In genomic region chr1:53541761-53542550, GRCh38 we compare ENCODE assay signal across 9 cellular contexts.
A peak's percentile ranks its signal among the peaks of the same experiment; 100 is the strongest.
DNase-seq lines count a peak whose midpoint lies in the region; ATAC-seq and TF ChIP-seq lines count a peak whose summit lies in the region.
"Had no signal": no experiment of that assay in that cellular context is flagged by ENCODE, and none has a peak within 500 bp of the region (broad histone marks: within the 10 kb centered on the region; RNA-seq: fewer than 3 reads in every experiment).

No MANE protein-coding gene starts in this region.

- H3K27ac Mint-ChIP-seq in glutamatergic neuron (ENCODE audit: unreplicated experiment): peak overlapping the region; percentile 28
- H3K27ac Mint-ChIP-seq in stimulated activated naive B cell treated with anti-CD40 and anti-IgM and Interleukin-4, amounts not matched to agents 10 μg/mL and 1 μg/mL and 100 μg/mL, for 72 hours: no peak overlapping the region

- H3K27me3 Mint-ChIP-seq in glutamatergic neuron (ENCODE audit: unreplicated experiment): peaks cover 15% of the 10 kb centered on the region
- H3K27me3 Mint-ChIP-seq in stimulated activated naive B cell treated with anti-CD40 and anti-IgM and Interleukin-4, amounts not matched to agents 10 μg/mL and 1 μg/mL and 100 μg/mL, for 72 hours: peaks cover 0 to 3% of the 10 kb centered on the region in 2 donors

- H3K27me3 ChIP-seq in Peyer's patch: no peaks in the 10 kb centered on the region

- H3K9me3 Mint-ChIP-seq in glutamatergic neuron (ENCODE audit: unreplicated experiment): peaks cover 8% of the 10 kb centered on the region
- H3K9me3 Mint-ChIP-seq in stimulated activated naive B cell treated with anti-CD40 and anti-IgM and Interleukin-4, amounts not matched to agents 10 μg/mL and 1 μg/mL and 100 μg/mL, for 72 hours: no peaks in the 10 kb centered on the region

- no peaks in the 10 kb centered on the region for H3K36me3 Mint-ChIP-seq in glutamatergic neuron (ENCODE audit: unreplicated experiment)
- no peaks in the 10 kb centered on the region for H3K36me3 Mint-ChIP-seq in stimulated activated naive B cell treated with anti-CD40 and anti-IgM and Interleukin-4, amounts not matched to agents 10 μg/mL and 1 μg/mL and 100 μg/mL, for 72 hours

- no peak overlapping the region for H3K27ac ChIP-seq in Peyer's patch
- H3K27ac ChIP-seq: C4-2B had no signal

- peak; percentile 46 to 56 for ATAC-seq in stimulated activated naive B cell treated with anti-CD40 and anti-IgM and Interleukin-4, amounts not matched to agents 10 μg/mL and 1 μg/mL and 100 μg/mL, for 72 hours (replicated peaks)
- ATAC-seq in GM18498 (IDR thresholded peaks at IDR 0.05; ENCODE audit: unreplicated experiment) (no peak), left colon (no peak)

- peaks cover 10% of the 10 kb centered on the region for H3K4me1 Mint-ChIP-seq in glutamatergic neuron (ENCODE audit: low read depth, unreplicated experiment)
- H3K4me1 Mint-ChIP-seq in stimulated activated naive B cell treated with anti-CD40 and anti-IgM and Interleukin-4, amounts not matched to agents 10 μg/mL and 1 μg/mL and 100 μg/mL, for 72 hours: peaks cover 0 to 1% of the 10 kb centered on the region in 2 donors

- TF ChIP-seq CTCF in Peyer's patch (IDR thresholded peaks at IDR 0.05) (peak in 3 of 6 experiments; percentile 16 to 41 (median 22)), glutamatergic neuron (IDR thresholded peaks at IDR 0.05; ENCODE audit: partially characterized antibody, unreplicated experiment) (peak; percentile 27)

- no peaks in the 10 kb centered on the region for H3K36me3 ChIP-seq in Peyer's patch

- no peaks in the 10 kb centered on the region for H3K4me1 ChIP-seq in Peyer's patch

- no peaks in the 10 kb centered on the region for H3K9me3 ChIP-seq in Peyer's patch

- H3K4me3 Mint-ChIP-seq in glutamatergic neuron (ENCODE audit: unreplicated experiment): no peak overlapping the region
- no peak overlapping the region for H3K4me3 Mint-ChIP-seq in stimulated activated naive B cell treated with anti-CD40 and anti-IgM and Interleukin-4, amounts not matched to agents 10 μg/mL and 1 μg/mL and 100 μg/mL, for 72 hours

- peak; percentile 21 to 66 for DNase-seq in NCI-H524 (lab: John Stamatoyannopoulos, UW)
- no peak for DNase-seq in NCI-H524 treated with DMSO at 0.1 percent for 48 hours (lab: John Stamatoyannopoulos, UW)
- DNase-seq in Peyer's patch: peak in 2 of 3 donors; percentile 52 to 53
- peak; percentile 48 for DNase-seq in glutamatergic neuron
- DNase-seq in stimulated activated naive B cell treated with anti-CD40 and anti-IgM and Interleukin-4, amounts not matched to agents 10 μg/mL and 1 μg/mL and 100 μg/mL, for 72 hours: no peak
- DNase-seq in activated CD4-positive, alpha-beta T cell treated with anti-CD3 and anti-CD28 coated beads for 4 hours: no peak
- DNase-seq in left colon: no peak

- no peak overlapping the region for H3K4me3 ChIP-seq in Peyer's patch

- intact Hi-C loops in left colon (cut with DNase I, micrococcal nuclease): no loop called here

- TF ChIP-seq POLR2A in Peyer's patch (IDR thresholded peaks at IDR 0.05): no peak

Comparison
In these comparisons a context has a peak if more than half of its experiments do, and no peak if none do; other contexts are left out.
1. DNase-seq: peak in NCI-H524 (2 of 2), Peyer's patch (2 of 3) and glutamatergic neuron (single experiment); none in NCI-H524 treated with DMSO at 0.1 percent for 48 hours (single experiment), stimulated activated naive B cell treated with anti-CD40 and anti-IgM and Interleukin-4, amounts not matched to agents 10 μg/mL and 1 μg/mL and 100 μg/mL, for 72 hours (single experiment), activated CD4-positive, alpha-beta T cell treated with anti-CD3 and anti-CD28 coated beads for 4 hours (0 of 2) and left colon (0 of 2).
2. ATAC-seq: peak in stimulated activated naive B cell treated with anti-CD40 and anti-IgM and Interleukin-4, amounts not matched to agents 10 μg/mL and 1 μg/mL and 100 μg/mL, for 72 hours (2 of 2); none in GM18498 (single experiment) and left colon (single experiment).